In genomic region chr12:123269395-123269892, GRCh38 we compare ENCODE assay signal across 8 cellular contexts. TPM values are rescaled to one million over a fixed set of nuclear protein-coding genes. Genes with fewer than 3 reads are reported as not detected.
DNase-seq lines count a peak whose midpoint lies in the region; ATAC-seq and TF ChIP-seq lines count a peak whose summit lies in the region.

No MANE protein-coding gene starts in this region.

- peak overlapping the region; percentile 96 for H3K4me2 ChIP-seq in SK-N-SH

- peaks cover 79% of the 10 kb centered on the region for H3K79me2 ChIP-seq in SK-N-SH (ENCODE audit: insufficient read depth)

- TF ChIP-seq POLR2A in GM15510 (IDR thresholded peaks at IDR 0.05; ENCODE audit: borderline replicate concordance, extremely low read depth, insufficient read length): peak; percentile 24

- no peaks in the 10 kb centered on the region for H3K27me3 ChIP-seq in AG04450 (ENCODE audit: control insufficient read depth, insufficient read depth, low read length)
- H3K27me3 ChIP-seq in SK-N-SH (ENCODE audit: insufficient read depth): no peaks in the 10 kb centered on the region

- WGBS in SK-N-SH (ENCODE audit: low lambda C conversion rate): 40% methylated on average over 15 of the region's 32 CpGs

- DNase-seq in AG04450 (ENCODE audit: low read depth, low spot score) (no peak), SK-N-SH (peak; percentile 95), retinal pigment epithelial cell (ENCODE audit: low read depth) (peak; percentile 23), DMS114 treated with DMSO at 0.1 percent for 48 hours (lab: John Stamatoyannopoulos, UW; ENCODE audit: unreplicated experiment) (no peak)
- DNase-seq in central memory CD4-positive, alpha-beta T cell: peak; percentile 13

- no peak for TF ChIP-seq CTCF in AG04450 (IDR thresholded peaks at IDR 0.05; ENCODE audit: low read depth, low read length)
- peak; percentile 20; the same call in 1 of the 2 replicates for TF ChIP-seq CTCF in SK-N-SH (IDR thresholded peaks at IDR 0.05)
- TF ChIP-seq CTCF in retinal pigment epithelial cell (conservative IDR thresholded peaks at IDR 0.05; ENCODE audit: low read depth, low read length): no peak

- ATAC-seq in HG03571 (IDR thresholded peaks at IDR 0.05; ENCODE audit: unreplicated experiment): no peak

- TF ChIP-seq EP300 in SK-N-SH (IDR thresholded peaks at IDR 0.05; ENCODE audit: borderline replicate concordance in 1 of 2, low read depth in 1 of 2, low read length in 1 of 2): peak in 1 of 2 experiments; percentile 53; a peak in 2 of 4 replicates

- H3K9me3 ChIP-seq in AG04450 (ENCODE audit: control insufficient read depth, insufficient read depth, low read length) (no peaks in the 10 kb centered on the region; the same call in 1 of the 2 replicates), SK-N-SH (no peaks in the 10 kb centered on the region), iPS-18c (ENCODE audit: control insufficient read depth, insufficient read depth, low read length) (no peaks in the 10 kb centered on the region)

- H3K9ac ChIP-seq in SK-N-SH: peak overlapping the region; percentile 86

- no peaks in the 10 kb centered on the region for H3K9me2 ChIP-seq in SK-N-SH

- peak; percentile 10; the same call in 1 of the 2 replicates for TF ChIP-seq RAD21 in SK-N-SH (IDR thresholded peaks at IDR 0.05; ENCODE audit: low read length)

- POLR2A ChIA-PET in AG04450 (lab: Yijun Ruan, JAX) (interaction anchor here (0.6 to 1.0 kb wide), 4 partner anchors 13 to 114 kb away, joined by 3 to 8 read pairs (median 4); partner anchors contain the start of genes MPHOSPH9 and MTRFR), SK-N-SH (lab: Yijun Ruan, JAX) (interaction anchor here (0.8 to 3.5 kb wide), 7 partner anchors 15 to 352 kb away, joined by 3 to 47 read pairs (median 4); partner anchors contain the start of genes MPHOSPH9, MTRFR and SNRNP35)

- peaks cover 0 to 19% of the 10 kb centered on the region in 2 experiments for H3K36me3 ChIP-seq in SK-N-SH (replicated peaks in 1 of 2; ENCODE audit: control insufficient read depth in 1 of 2, insufficient read depth in 2 of 2, low read length in 1 of 2)

- H3F3A ChIP-seq in SK-N-SH (replicated peaks; ENCODE audit: insufficient read depth): peaks cover 7% of the 10 kb centered on the region

- CTCF ChIA-PET in AG04450 (lab: Charles Lee) (interaction anchor here (0.6 to 1.4 kb wide), 5 partner anchors 12 to 1690 kb away, joined by 3 to 5 read pairs (median 3); no protein-coding TSS in a partner anchor), SK-N-SH (lab: Yijun Ruan, JAX) (interaction anchor here (0.9 to 2.3 kb wide), 10 partner anchors 13 to 331 kb away, joined by 3 to 14 read pairs (median 4); partner anchors contain the start of genes KMT5A, MPHOSPH9 and MTRFR)

- H3K4me3 ChIP-seq in AG04450 (ENCODE audit: low read depth, low read length): peak overlapping the region; percentile 87
- peak overlapping the region; percentile 83 to 90 for H3K4me3 ChIP-seq in SK-N-SH (ENCODE audit: low read depth in 2 of 2, low read length in 1 of 2)
- peak overlapping the region; percentile 95 for H3K4me3 ChIP-seq in iPS-18c (ENCODE audit: insufficient read depth, low read depth, low read length)
- peak overlapping the region; percentile 80 for H3K4me3 ChIP-seq in retinal pigment epithelial cell (ENCODE audit: low read length)

- H3K27ac ChIP-seq in AG04450 (ENCODE audit: low read depth, low read length) (peak overlapping the region; percentile 90), SK-N-SH (ENCODE audit: low read depth in 2 of 2, low read length in 1 of 2) (peak overlapping the region; percentile 80 to 99)

- H4K20me1 ChIP-seq in SK-N-SH (ENCODE audit: insufficient read depth): peaks cover 21% of the 10 kb centered on the region

- H3K4me1 ChIP-seq in SK-N-SH (ENCODE audit: control insufficient read depth in 1 of 2, insufficient read depth in 2 of 2, low read depth in 1 of 2, low read length in 1 of 2): peaks cover 5 to 46% of the 10 kb centered on the region in 2 experiments; a peak in 3 of 4 replicates

- no peak overlapping the region for H2AFZ ChIP-seq in SK-N-SH (ENCODE audit: low read depth)

TF ChIP-seq in SK-N-SH, 30 proteins besides CTCF, POLR2A, EP300 and RAD21 (continues in another document):
- TF ChIP-seq USF1 (IDR thresholded peaks at IDR 0.05; ENCODE audit: borderline replicate concordance, low read depth) (no peak), RCOR1 (IDR thresholded peaks at IDR 0.05; ENCODE audit: low read length) (peak; percentile 52), POLR2AphosphoS5 (IDR thresholded peaks at IDR 0.05; ENCODE audit: low read depth, low read length) (no peak), NRF1 (IDR thresholded peaks at IDR 0.05; ENCODE audit: low read depth, low read length) (no peak; the same call in 1 of the 2 replicates), FOXJ3 (CRISPR knock-in tag; IDR thresholded peaks at IDR 0.05) (0 out of 2 replicates have a peak, but pooled peaks have one; percentile 56), FOSL2 (IDR thresholded peaks at IDR 0.05; ENCODE audit: borderline replicate concordance, low read depth) (no peak), TAF1 (IDR thresholded peaks at IDR 0.05; ENCODE audit: borderline replicate concordance, low read depth, low read length) (peak; percentile 46; the same call in 1 of the 2 replicates), USF2 (IDR thresholded peaks at IDR 0.05; ENCODE audit: borderline replicate concordance, low read depth, low read length) (no peak), TCF12 (IDR thresholded peaks at IDR 0.05) (no peak), ELF1 (IDR thresholded peaks at IDR 0.05) (no peak), JUND (IDR thresholded peaks at IDR 0.05) (no peak), MAX (IDR thresholded peaks at IDR 0.05; ENCODE audit: low read depth) (no peak), CHD2 (IDR thresholded peaks at IDR 0.05; ENCODE audit: low read length, partially characterized antibody) (peak; percentile 81), SMC3 (IDR thresholded peaks at IDR 0.05; ENCODE audit: low read depth, low read length) (0 out of 2 replicates have a peak, but pooled peaks have one; percentile 5), EZH2phosphoT487 (IDR thresholded peaks at IDR 0.05; ENCODE audit: borderline replicate concordance, low read depth) (no peak)
- TF ChIP-seq, protein P1, sequence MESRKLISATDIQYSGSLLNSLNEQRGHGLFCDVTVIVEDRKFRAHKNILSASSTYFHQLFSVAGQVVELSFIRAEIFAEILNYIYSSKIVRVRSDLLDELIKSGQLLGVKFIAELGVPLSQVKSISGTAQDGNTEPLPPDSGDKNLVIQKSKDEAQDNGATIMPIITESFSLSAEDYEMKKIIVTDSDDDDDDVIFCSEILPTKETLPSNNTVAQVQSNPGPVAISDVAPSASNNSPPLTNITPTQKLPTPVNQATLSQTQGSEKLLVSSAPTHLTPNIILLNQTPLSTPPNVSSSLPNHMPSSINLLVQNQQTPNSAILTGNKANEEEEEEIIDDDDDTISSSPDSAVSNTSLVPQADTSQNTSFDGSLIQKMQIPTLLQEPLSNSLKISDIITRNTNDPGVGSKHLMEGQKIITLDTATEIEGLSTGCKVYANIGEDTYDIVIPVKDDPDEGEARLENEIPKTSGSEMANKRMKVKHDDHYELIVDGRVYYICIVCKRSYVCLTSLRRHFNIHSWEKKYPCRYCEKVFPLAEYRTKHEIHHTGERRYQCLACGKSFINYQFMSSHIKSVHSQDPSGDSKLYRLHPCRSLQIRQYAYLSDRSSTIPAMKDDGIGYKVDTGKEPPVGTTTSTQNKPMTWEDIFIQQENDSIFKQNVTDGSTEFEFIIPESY (IDR thresholded peaks at IDR 0.05; ENCODE audit: borderline replicate concordance, low read depth): no peak
- TF ChIP-seq, protein P2, sequence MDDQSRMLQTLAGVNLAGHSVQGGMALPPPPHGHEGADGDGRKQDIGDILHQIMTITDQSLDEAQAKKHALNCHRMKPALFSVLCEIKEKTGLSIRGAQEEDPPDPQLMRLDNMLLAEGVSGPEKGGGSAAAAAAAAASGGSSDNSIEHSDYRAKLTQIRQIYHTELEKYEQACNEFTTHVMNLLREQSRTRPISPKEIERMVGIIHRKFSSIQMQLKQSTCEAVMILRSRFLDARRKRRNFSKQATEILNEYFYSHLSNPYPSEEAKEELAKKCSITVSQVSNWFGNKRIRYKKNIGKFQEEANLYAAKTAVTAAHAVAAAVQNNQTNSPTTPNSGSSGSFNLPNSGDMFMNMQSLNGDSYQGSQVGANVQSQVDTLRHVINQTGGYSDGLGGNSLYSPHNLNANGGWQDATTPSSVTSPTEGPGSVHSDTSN (IDR thresholded peaks at IDR 0.05): no peak

RNA-seq across cellular contexts. Expression of gene CDK2AP1, which starts 2.2 kb away (rescaled TPM):
- 469 and 650 TPM in 2 replicates for polyA plus RNA-seq in AG04450 (2011; rRNA removed)
- polyA minus RNA-seq in AG04450 (2011; rRNA and poly(A)+ RNA removed): 165 and 179 TPM in 2 replicates
- polyA plus RNA-seq in SK-N-SH (2012; rRNA removed): 208 and 231 TPM in 2 replicates
- polyA plus RNA-seq in SK-N-SH (2012; cell fraction: cytosol; rRNA removed): 338 and 421 TPM in 2 replicates
- 37.9 and 59.8 TPM in 2 replicates for polyA plus RNA-seq in SK-N-SH (2012; cell fraction: nucleus; rRNA removed)

RNA-seq across cellular contexts. Expression of gene MTRFR, which starts 36.2 kb away (rescaled TPM):
- polyA plus RNA-seq in AG04450 (2011; rRNA removed) (9.4 TPM in 2 replicates), SK-N-SH (2012; rRNA removed) (6.6 and 7.5 TPM in 2 replicates)
- polyA minus RNA-seq in AG04450 (2011; rRNA and poly(A)+ RNA removed): 14.3 and 17.3 TPM in 2 replicates
- 7.1 and 8.2 TPM in 2 replicates for polyA plus RNA-seq in SK-N-SH (2012; cell fraction: cytosol; rRNA removed)
- polyA plus RNA-seq in SK-N-SH (2012; cell fraction: nucleus; rRNA removed): 4.5 and 5.4 TPM in 2 replicates

RNA-seq across cellular contexts. Expression of gene MPHOSPH9, which starts 36.5 kb away (rescaled TPM):
- 15.4 and 20.3 TPM in 2 replicates for polyA plus RNA-seq in AG04450 (2011; rRNA removed)
- polyA minus RNA-seq in AG04450 (2011; rRNA and poly(A)+ RNA removed): 19.3 and 35.0 TPM in 2 replicates
- 8.2 and 9.0 TPM in 2 replicates for polyA plus RNA-seq in SK-N-SH (2012; rRNA removed)
- 8.9 and 11.0 TPM in 2 replicates for polyA plus RNA-seq in SK-N-SH (2012; cell fraction: cytosol; rRNA removed)
- polyA plus RNA-seq in SK-N-SH (2012; cell fraction: nucleus; rRNA removed): 17.8 and 27.7 TPM in 2 replicates

Comparison
In these comparisons a context has a peak if more than half of its experiments do, and no peak if none do; other contexts are left out.
1. DNase-seq: peak in SK-N-SH (single experiment), central memory CD4-positive, alpha-beta T cell (single experiment) and retinal pigment epithelial cell (single experiment); none in AG04450 (single experiment) and DMS114 treated with DMSO at 0.1 percent for 48 hours (single experiment).
2. Peak in every context shown above with its lines, with median percentiles within 50 percentile points of each other: H3K4me3 ChIP-seq.